Comparison of ENCODE assay signal across 23 cellular contexts in the genomic region with DNA sequence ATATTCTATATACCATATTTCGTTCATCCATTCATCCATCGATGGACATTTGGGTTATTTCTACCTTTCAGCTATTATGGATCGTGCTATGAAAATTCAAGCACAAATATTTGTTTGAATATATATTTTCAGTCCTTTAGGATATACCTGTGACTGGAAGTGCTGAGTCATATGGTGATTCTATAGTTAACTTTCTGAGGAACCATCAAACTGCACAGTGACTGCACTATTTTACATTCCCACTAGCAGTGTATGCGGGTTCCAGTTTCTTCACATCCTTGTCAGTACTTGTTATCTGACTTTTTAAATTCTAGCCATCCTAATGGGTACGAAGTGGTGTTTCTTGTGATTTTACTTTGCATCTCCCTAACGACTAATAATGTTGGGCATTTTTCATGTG.
"Had no signal": no experiment of that assay in that cellular context is flagged by ENCODE, and none has a peak within 500 bp of the region (broad histone marks: within the 10 kb centered on the region; RNA-seq: fewer than 3 reads in every experiment).

No MANE protein-coding gene starts in this region.

- H3K4me2 ChIP-seq: KMS-11 had no signal

- H3K27me3 ChIP-seq: SJSA1 had no signal

- H3K9ac ChIP-seq: KMS-11 had no signal

- DNase-seq: Kasumi-1, MM.1S, NCI-H1092 treated with DMSO at 0.1 percent for 48 hours, NCI-H1436, NCI-H187, NCI-H2029, NCI-H2081 treated with DMSO at 0.1 percent for 48 hours, NCI-H2171, NCI-H226, NCI-H446, NCI-H510A, NCI-H524 treated with DMSO at 0.1 percent for 48 hours, NCI-H69, NCI-H774, Right ventricle myocardium superior, RPMI8226, SIG-M5 had no signal

- H3K4me3 ChIP-seq: SJSA1, SK-N-MC had no signal

- FAIRE-seq: HTR-8/SVneo, RCC 7860 had no signal

- H3K27ac ChIP-seq: HL-60, KMS-11, SJSA1, SK-N-MC had no signal
